Comparison of ENCODE assay signal across 23 cellular contexts in genomic region chrX:96480081-96480480, GRCh38.
DNase-seq lines count a peak whose midpoint lies in the region; ATAC-seq and TF ChIP-seq lines count a peak whose summit lies in the region.
"Had no signal": no experiment of that assay in that cellular context is flagged by ENCODE, and none has a peak within 500 bp of the region (broad histone marks: within the 10 kb centered on the region; RNA-seq: fewer than 3 reads in every experiment).

No MANE protein-coding gene starts in this region.

- no peak overlapping the region for H3K9ac ChIP-seq in SK-N-SH
- H3K9ac ChIP-seq in fibroblast of lung (ENCODE audit: insufficient read depth, low read length), result no peak overlapping the region

- H3K27me3 ChIP-seq in SK-N-SH (ENCODE audit: insufficient read depth), result no peaks in the 10 kb centered on the region
- H3K27me3 ChIP-seq in fibroblast of lung (ENCODE audit: control insufficient read depth, insufficient read depth, low read length), result no peaks in the 10 kb centered on the region
- no peaks in the 10 kb centered on the region; the same call in 1 of the 2 replicates for H3K27me3 ChIP-seq in H7 (ENCODE audit: control insufficient read depth, insufficient read depth, low read length)
- H3K27me3 ChIP-seq in GM23338 (ENCODE audit: insufficient read depth), result no peaks in the 10 kb centered on the region
- H3K27me3 ChIP-seq: BE2C, left lung, right atrium auricular region had no signal

- H3F3A ChIP-seq in SK-N-SH (replicated peaks; ENCODE audit: insufficient read depth) (no peaks in the 10 kb centered on the region), GM23338 (replicated peaks; ENCODE audit: low read depth) (no peaks in the 10 kb centered on the region)

- H3K79me2 ChIP-seq in SK-N-SH (ENCODE audit: insufficient read depth), result no peaks in the 10 kb centered on the region
- H3K79me2 ChIP-seq in fibroblast of lung (ENCODE audit: control insufficient read depth, insufficient read depth, low read length), result no peaks in the 10 kb centered on the region
- H3K79me2 ChIP-seq in GM23338 (replicated peaks; ENCODE audit: insufficient read depth), result no peaks in the 10 kb centered on the region

- H3K4me2 ChIP-seq in SK-N-SH, result no peak overlapping the region
- no peak overlapping the region for H3K4me2 ChIP-seq in fibroblast of lung (ENCODE audit: extremely low read depth, insufficient read depth, low read length)
- no peak overlapping the region for H3K4me2 ChIP-seq in GM23338

- TF ChIP-seq EP300 in SK-N-SH (IDR thresholded peaks at IDR 0.05; ENCODE audit: borderline replicate concordance in 1 of 2, low read depth in 1 of 2, low read length in 1 of 2), result no peak

- POLR2A ChIA-PET in SK-N-SH (lab: Yijun Ruan, JAX), result no interaction called here

- 13% methylated on average over 5 of the region's 5 CpGs for WGBS in SK-N-SH (ENCODE audit: low lambda C conversion rate)

- no peaks in the 10 kb centered on the region; a peak in 1 of 4 replicates for H3K4me1 ChIP-seq in SK-N-SH (ENCODE audit: control insufficient read depth in 1 of 2, insufficient read depth in 2 of 2, low read depth in 1 of 2, low read length in 1 of 2)
- H3K4me1 ChIP-seq in fibroblast of lung (ENCODE audit: control insufficient read depth, extremely low read depth, insufficient read depth, low read length), result no peaks in the 10 kb centered on the region
- H3K4me1 ChIP-seq in GM23338 (ENCODE audit: insufficient read depth), result peaks cover 6% of the 10 kb centered on the region; the same call in 1 of the 2 replicates
- H3K4me1 ChIP-seq: BE2C, left lung, right atrium auricular region had no signal

- peaks cover 15% of the 10 kb centered on the region; the same call in 2 of the 3 replicates for H3K4me1 Mint-ChIP-seq in GM23338
- H3K4me1 Mint-ChIP-seq: IgD-negative memory B cell had no signal

- DNase-seq in ELR (ENCODE audit: low read depth), result peak; percentile 74
- no peak for DNase-seq in SK-N-SH
- peak; percentile 31 to 48 for DNase-seq in fibroblast of lung (ENCODE audit: low read depth in 2 of 2)
- peak; percentile 29 for DNase-seq in renal cortical epithelial cell (ENCODE audit: low read depth)
- DNase-seq in H7, result no peak
- no peak for DNase-seq in NCI-H2171 treated with DMSO at 0.1 percent for 48 hours (lab: John Stamatoyannopoulos, UW)
- no peak for DNase-seq in GM23338 (ENCODE audit: low spot score)
- DNase-seq: activated CD4-positive, CD25-positive, alpha-beta regulatory T cell treated with anti-CD3 and anti-CD28 coated beads, Interleukin-2, amount 50 U/mL, for 72 hours; activated CD8-positive, alpha-beta memory T cell treated with anti-CD3 and anti-CD28 coated beads for 24 hours; activated naive CD4-positive, alpha-beta T cell treated with anti-CD3 and anti-CD28 coated beads, Interleukin-2, amount 50 U/mL, for 16 hours; activated T-cell treated with anti-CD3 and anti-CD28 coated beads, Interleukin-2, amount 50 U/mL, for 72 hours; BE2C; Calu3; left lung; MV-4-11; NCI-H187 treated with DMSO at 0.1 percent for 48 hours; NCI-H446 treated with DMSO at 0.1 percent for 48 hours had no signal

- H3K4me3 ChIP-seq in SK-N-SH (ENCODE audit: low read depth in 2 of 2, low read length in 1 of 2), result no peak overlapping the region
- H3K4me3 ChIP-seq in fibroblast of lung (replicated peaks in 1 of 4; ENCODE audit: control extremely low read depth in 1 of 4, insufficient read depth in 1 of 4, low read depth in 3 of 4, low read length in 4 of 4), result no peak overlapping the region
- H3K4me3 ChIP-seq in H7 (ENCODE audit: insufficient read depth, low read depth, low read length), result no peak overlapping the region
- H3K4me3 ChIP-seq in GM23338, result no peak overlapping the region
- H3K4me3 ChIP-seq: left lung, right atrium auricular region, thoracic aorta had no signal

- H3K36me3 ChIP-seq in SK-N-SH (replicated peaks in 1 of 2; ENCODE audit: control insufficient read depth in 1 of 2, insufficient read depth in 2 of 2, low read length in 1 of 2), result no peaks in the 10 kb centered on the region
- no peaks in the 10 kb centered on the region for H3K36me3 ChIP-seq in fibroblast of lung (ENCODE audit: control insufficient read depth, insufficient read depth, low read length)
- no peaks in the 10 kb centered on the region for H3K36me3 ChIP-seq in H7 (replicated peaks; ENCODE audit: control insufficient read depth, insufficient read depth, low read length)
- H3K36me3 ChIP-seq in GM23338 (ENCODE audit: insufficient read depth), result no peaks in the 10 kb centered on the region
- H3K36me3 ChIP-seq: BE2C, left lung, right atrium auricular region, thoracic aorta had no signal

- no peak overlapping the region for H3K27ac Mint-ChIP-seq in GM23338
- H3K27ac Mint-ChIP-seq: activated T-cell treated with anti-CD3 and anti-CD28 coated beads, Interleukin-2, amount 50 U/mL, for 72 hours; brain; dendritic cell treated with granulocyte-macrophage colony-stimulating factor and Interleukin-4, amounts not matched to agents 40 ng/mL and 50 ng/mL, for 4 days; IgD-negative memory B cell had no signal

- no peak overlapping the region for H3K4me3 Mint-ChIP-seq in GM23338
- H3K4me3 Mint-ChIP-seq: activated T-cell treated with anti-CD3 and anti-CD28 coated beads, Interleukin-2, amount 50 U/mL, for 72 hours; brain; dendritic cell treated with granulocyte-macrophage colony-stimulating factor and Interleukin-4, amounts not matched to agents 40 ng/mL and 50 ng/mL, for 4 days; IgD-negative memory B cell had no signal

- H3K9me2 ChIP-seq in SK-N-SH (no peaks in the 10 kb centered on the region), GM23338 (ENCODE audit: insufficient read depth) (no peaks in the 10 kb centered on the region)

- H3K9me3 ChIP-seq in SK-N-SH (no peaks in the 10 kb centered on the region), fibroblast of lung (ENCODE audit: control insufficient read depth, insufficient read depth, low read depth, low read length) (no peaks in the 10 kb centered on the region)
- H3K9me3 ChIP-seq: BE2C, left lung, right atrium auricular region, thoracic aorta had no signal

- H2AFZ ChIP-seq in SK-N-SH (ENCODE audit: low read depth) (no peak overlapping the region), fibroblast of lung (ENCODE audit: low read length) (no peak overlapping the region), GM23338 (no peak overlapping the region)

- ATAC-seq in GM21447 (IDR thresholded peaks at IDR 0.05; ENCODE audit: unreplicated experiment), result no peak
- no peak for ATAC-seq in GM23338
- ATAC-seq: activated T-cell treated with anti-CD3 and anti-CD28 coated beads, Interleukin-2, amount 50 U/mL, for 72 hours; left lung had no signal

- H3K36me3 Mint-ChIP-seq in GM23338 (ENCODE audit: low read depth), result peaks cover 13% of the 10 kb centered on the region; the same call in 2 of the 3 replicates
- H3K36me3 Mint-ChIP-seq: brain, IgD-negative memory B cell had no signal

- no peaks in the 10 kb centered on the region for H3K27me3 Mint-ChIP-seq in GM23338 (ENCODE audit: insufficient read depth, low read depth, poor library complexity)
- H3K27me3 Mint-ChIP-seq: brain; dendritic cell treated with granulocyte-macrophage colony-stimulating factor and Interleukin-4, amounts not matched to agents 40 ng/mL and 50 ng/mL, for 4 days; IgD-negative memory B cell had no signal

- TF ChIP-seq RAD21 in SK-N-SH (IDR thresholded peaks at IDR 0.05; ENCODE audit: low read length), result no peak

- no peak overlapping the region for H3K27ac ChIP-seq in SK-N-SH (ENCODE audit: low read depth in 2 of 2, low read length in 1 of 2)
- H3K27ac ChIP-seq in fibroblast of lung (ENCODE audit: insufficient read depth, low read length), result no peak overlapping the region
- no peak overlapping the region for H3K27ac ChIP-seq in GM23338 (ENCODE audit: low read depth)
- H3K27ac ChIP-seq: left lung, right atrium auricular region, thoracic aorta had no signal

- H4K20me1 ChIP-seq in SK-N-SH (ENCODE audit: insufficient read depth) (no peaks in the 10 kb centered on the region), fibroblast of lung (ENCODE audit: control insufficient read depth, extremely low read depth, insufficient read depth, low read length) (no peaks in the 10 kb centered on the region), GM23338 (replicated peaks; ENCODE audit: insufficient read depth) (no peaks in the 10 kb centered on the region)

- H3K9me3 Mint-ChIP-seq in GM23338, result peaks cover 3% of the 10 kb centered on the region; the same call in 1 of the 3 replicates
- H3K9me3 Mint-ChIP-seq: activated T-cell treated with anti-CD3 and anti-CD28 coated beads, Interleukin-2, amount 50 U/mL, for 72 hours; brain; dendritic cell treated with granulocyte-macrophage colony-stimulating factor and Interleukin-4, amounts not matched to agents 40 ng/mL and 50 ng/mL, for 4 days had no signal

- TF ChIP-seq CTCF in SK-N-SH (IDR thresholded peaks at IDR 0.05), result no peak
- TF ChIP-seq CTCF in fibroblast of lung (conservative IDR thresholded peaks at IDR 0.05 in 1 of 2, IDR thresholded peaks at IDR 0.05 in 1 of 2; ENCODE audit: low read depth in 1 of 2, low read length in 2 of 2), result no peak
- TF ChIP-seq CTCF in GM23338 (conservative IDR thresholded peaks at IDR 0.05; ENCODE audit: low read depth in 2 of 2), result no peak

- CTCF ChIA-PET in SK-N-SH (lab: Yijun Ruan, JAX), result no interaction called here

TF ChIP-seq in SK-N-SH, 30 proteins besides CTCF, POLR2A, EP300 and RAD21 (continues in another document):
- TF ChIP-seq EZH2phosphoT487 (IDR thresholded peaks at IDR 0.05; ENCODE audit: borderline replicate concordance, low read depth) (no peak), JUND (IDR thresholded peaks at IDR 0.05) (0 out of 2 replicates have a peak, but pooled peaks have one; percentile 4), FOSL2 (IDR thresholded peaks at IDR 0.05; ENCODE audit: borderline replicate concordance, low read depth) (peak; percentile 32; the same call in 1 of the 2 replicates)

TF ChIP-seq in GM23338, 12 proteins besides CTCF, POLR2A, EP300 and RAD21 (continues in another document):
- TF ChIP-seq ZNF114 (CRISPR knock-in tag; IDR thresholded peaks at IDR 0.05), result no peak
- no peak for TF ChIP-seq ZNF331 (CRISPR knock-in tag; IDR thresholded peaks at IDR 0.05; ENCODE audit: low read depth)
- no peak for TF ChIP-seq JUNB (IDR thresholded peaks at IDR 0.05; ENCODE audit: unreplicated experiment)
- no peak for TF ChIP-seq CREB1 (CRISPR knock-in tag; IDR thresholded peaks at IDR 0.05; ENCODE audit: low read depth)
- TF ChIP-seq POLR2AphosphoS5 (IDR thresholded peaks at IDR 0.05; ENCODE audit: low read depth), result no peak
- TF ChIP-seq STAT1 (IDR thresholded peaks at IDR 0.05; ENCODE audit: unreplicated experiment), result no peak

Comparison
In these comparisons a context has a peak if more than half of its experiments do, and no peak if none do; other contexts are left out.
1. DNase-seq: peak in ELR (single experiment), fibroblast of lung (2 of 2) and renal cortical epithelial cell (single experiment); none in SK-N-SH (single experiment), H7 (single experiment), NCI-H2171 treated with DMSO at 0.1 percent for 48 hours (single experiment) and GM23338 (single experiment).